In the genomic region with DNA sequence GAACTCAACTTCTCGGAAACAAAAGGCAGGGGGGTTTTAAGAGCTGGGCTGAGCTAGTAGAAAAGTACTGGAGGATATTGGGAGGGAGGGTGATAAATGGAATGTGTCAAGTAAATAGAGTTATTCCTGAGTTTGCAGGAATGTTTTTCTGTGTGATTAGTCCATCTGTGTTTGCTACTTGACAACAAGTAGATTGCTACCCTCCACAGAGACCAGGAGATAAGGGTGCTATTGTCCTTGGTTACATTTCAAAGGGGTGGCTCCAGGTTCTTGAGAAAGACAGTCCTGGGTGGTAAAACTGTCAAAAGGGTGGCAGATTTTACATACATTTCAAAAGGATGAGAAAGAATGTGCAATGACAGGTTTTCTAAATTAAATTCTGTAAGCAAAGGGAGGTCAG, we compare ENCODE assay signal across 20 cellular contexts.
"Had no signal": no experiment of that assay in that cellular context is flagged by ENCODE, and none has a peak within 500 bp of the region (broad histone marks: within the 10 kb centered on the region; RNA-seq: fewer than 3 reads in every experiment).

No MANE protein-coding gene starts in this region.

- H3K27ac ChIP-seq: coronary artery, heart left ventricle, left ventricle myocardium inferior, lower lobe of right lung, neutrophil, sigmoid colon, skin epidermis, stomach, thoracic aorta, transverse colon had no signal

- ATAC-seq: heart left ventricle; left cardiac atrium; lower lobe of right lung; naive thymus-derived CD8-positive, alpha-beta T cell had no signal

- H3K4me1 ChIP-seq: heart left ventricle, left ventricle myocardium inferior, lower lobe of right lung, sigmoid colon, stomach, transverse colon had no signal

- H3K36me3 ChIP-seq: heart left ventricle, left ventricle myocardium inferior, lower lobe of right lung, neutrophil, sigmoid colon, stomach, thoracic aorta, transverse colon had no signal

- H3K9me3 Mint-ChIP-seq: naive thymus-derived CD8-positive, alpha-beta T cell had no signal

- H3K27me3 ChIP-seq: heart left ventricle, neutrophil, sigmoid colon, stomach, transverse colon had no signal

- DNase-seq: effector CD4-positive, alpha-beta T cell; foreskin melanocyte; heart left ventricle; hypothalamus; kidney; left cardiac atrium; left ventricle myocardium inferior; lower lobe of right lung; mesenchymal stem cell; naive thymus-derived CD8-positive, alpha-beta T cell; sigmoid colon; stimulated activated CD4-positive, alpha-beta T cell treated with anti-CD3 and anti-CD28 coated beads, Interleukin-2, amount 100 ng/mL, for 24 hours; stimulated activated naive CD4-positive, alpha-beta T cell; stomach; substantia nigra; transverse colon had no signal

- H3K4me3 Mint-ChIP-seq: naive thymus-derived CD8-positive, alpha-beta T cell had no signal

- H3K4me3 ChIP-seq: coronary artery, heart left ventricle, left ventricle myocardium inferior, lower lobe of right lung, sigmoid colon, skin epidermis, stomach, thoracic aorta, transverse colon had no signal

- H3K36me3 Mint-ChIP-seq: naive thymus-derived CD8-positive, alpha-beta T cell had no signal

- H3K9me3 ChIP-seq: lower lobe of right lung, neutrophil, sigmoid colon, stomach, thoracic aorta, transverse colon had no signal
